In the genomic region with DNA sequence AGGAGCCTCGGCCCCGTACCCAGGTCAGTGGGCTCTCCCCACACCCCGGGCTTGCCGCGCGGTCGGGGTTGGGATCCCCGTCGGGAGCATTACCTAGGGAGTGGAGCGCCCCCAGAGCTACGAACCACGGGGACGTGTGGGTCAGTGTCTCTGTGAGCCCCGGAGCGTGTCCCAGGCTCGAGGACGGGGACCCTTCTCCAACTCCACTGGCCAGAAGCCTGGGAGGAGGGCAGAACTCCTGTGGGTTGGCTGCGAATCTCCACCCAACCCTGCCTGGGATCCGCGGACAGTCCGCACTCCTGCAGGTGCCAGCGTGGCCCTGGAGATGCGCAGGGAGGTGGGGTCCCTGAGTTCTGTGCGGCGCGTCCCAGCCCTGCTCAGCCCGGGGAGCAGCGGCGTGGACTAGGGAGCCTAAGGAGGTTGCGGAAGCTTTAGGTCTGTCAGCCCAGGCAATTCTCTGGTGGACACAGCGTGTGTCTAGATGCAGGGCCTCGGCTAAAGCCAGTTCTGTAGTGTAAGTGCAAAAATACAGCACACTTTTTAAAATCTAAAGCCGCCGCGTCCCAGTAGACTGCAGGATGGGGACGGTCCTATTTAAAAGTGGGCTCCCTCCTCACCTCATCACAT, we compare ENCODE assay signal across 7 cellular contexts. TPM values are rescaled to one million over a fixed set of nuclear protein-coding genes. Genes with fewer than 3 reads are reported as not detected.
DNase-seq lines count a peak whose midpoint lies in the region; ATAC-seq and TF ChIP-seq lines count a peak whose summit lies in the region.

No MANE protein-coding gene starts in this region.

- DNase-seq in SK-N-MC (ENCODE audit: low read depth, low spot score), result no peak
- no peak for DNase-seq in epithelial cell of prostate (ENCODE audit: low read depth, low spot score)
- DNase-seq in aorta, result peak in 1 of 2 donors; percentile 77
- DNase-seq in COR-L47 (lab: John Stamatoyannopoulos, UW), result no peak

- H3K27me3 ChIP-seq in muscle layer of duodenum (ENCODE audit: low read depth, low read length) (no peaks in the 10 kb centered on the region), aorta (ENCODE audit: control insufficient read depth in 1 of 2, insufficient read depth in 2 of 2, low read length in 1 of 2) (no peaks in the 10 kb centered on the region)

- H3K27ac ChIP-seq in SK-N-MC, result no peak overlapping the region
- H3K27ac ChIP-seq in epithelial cell of prostate, result peak overlapping the region; percentile 62
- H3K27ac ChIP-seq in muscle layer of duodenum (ENCODE audit: low read length), result no peak overlapping the region
- peak overlapping the region in 1 of 2 donors; percentile 0 for H3K27ac ChIP-seq in aorta (ENCODE audit: low read depth in 1 of 2, low read length in 2 of 2)

- H3K9me3 ChIP-seq in SK-N-MC (ENCODE audit: low read depth, low read length) (no peaks in the 10 kb centered on the region), muscle layer of duodenum (ENCODE audit: control insufficient read depth in 1 of 2, low read length in 2 of 2) (no peaks in the 10 kb centered on the region), aorta (ENCODE audit: control insufficient read depth, low read length) (no peaks in the 10 kb centered on the region)

- no peak for TF ChIP-seq POLR2A in GM18505 (IDR thresholded peaks at IDR 0.05; ENCODE audit: borderline replicate concordance, extremely low read depth, insufficient read depth, insufficient read length)

- no peaks in the 10 kb centered on the region for H3K36me3 ChIP-seq in SK-N-MC (ENCODE audit: insufficient read depth, low read length)
- no peaks in the 10 kb centered on the region for H3K36me3 ChIP-seq in muscle layer of duodenum (ENCODE audit: control insufficient read depth in 1 of 2, insufficient read depth in 2 of 2, low read length in 2 of 2)
- H3K36me3 ChIP-seq in aorta (ENCODE audit: control insufficient read depth in 1 of 2, insufficient read depth in 2 of 2, low read length in 1 of 2), result no peaks in the 10 kb centered on the region

- intact Hi-C loops in aorta (cut with DNase I), result loop anchor here (5.0 kb wide), 1 partner anchor 158 kb away; a partner anchor contains a TSS

- no peak overlapping the region for H3K9ac ChIP-seq in SK-N-MC (ENCODE audit: insufficient read length)

- peak; percentile 25 for ATAC-seq in GM18505 (IDR thresholded peaks at IDR 0.05; ENCODE audit: unreplicated experiment)
- ATAC-seq in HG02588 (IDR thresholded peaks at IDR 0.05; ENCODE audit: unreplicated experiment), result peak; percentile 19
- ATAC-seq in aorta (ENCODE audit: low FRiP score), result peak; percentile 13

- peak overlapping the region; percentile 77 for H3K4me3 ChIP-seq in SK-N-MC
- H3K4me3 ChIP-seq in muscle layer of duodenum (ENCODE audit: low read depth in 1 of 2, low read length in 2 of 2), result peak overlapping the region; percentile 85 to 88
- peak overlapping the region; percentile 31 to 38 for H3K4me3 ChIP-seq in aorta (ENCODE audit: low read length in 2 of 2)

- 2 to 3% methylated on average over 36 of the region's 36 CpGs for whole genome bisulfite sequencing in aorta, 2 donors

- H3K4me1 ChIP-seq in muscle layer of duodenum (ENCODE audit: control insufficient read depth in 1 of 2, insufficient read depth in 2 of 2, low read length in 2 of 2), result peaks cover 12 to 33% of the 10 kb centered on the region in 2 donors
- peaks cover 0 to 3% of the 10 kb centered on the region in 2 donors for H3K4me1 ChIP-seq in aorta (ENCODE audit: control insufficient read depth in 1 of 2, insufficient read depth in 2 of 2, low read length in 2 of 2)

RNA-seq across cellular contexts. Expression of a gene that starts 0.4 kb away (rescaled TPM):
- total RNA-seq in aorta, result 10 to 100 TPM; 17.6 to 35.6 TPM
- 10 to 100 TPM; 14.1 to 31.7 TPM for polyA plus RNA-seq in aorta

RNA-seq across cellular contexts. Expression of a gene that starts 28.9 kb away (rescaled TPM):
- 10 to 100 TPM; 13.2 to 41.0 TPM for total RNA-seq in aorta
- 10 to 100 TPM in 1 of 2 donors, 1 to 10 TPM in 1; 4.9 to 22.9 TPM for polyA plus RNA-seq in aorta

Comparison
In these comparisons a context has a peak if more than half of its experiments do, and no peak if none do; other contexts are left out.
1. H3K4me3 ChIP-seq: peak in every context shown above with its lines; median percentile 86 in muscle layer of duodenum; 77 in SK-N-MC; 34 in aorta.